9 cellular contexts compared by ENCODE assay signal in genomic region chr1:6392081-6392879, GRCh38. TPM values are rescaled to one million over a fixed set of nuclear protein-coding genes. Genes with fewer than 3 reads are reported as not detected.
A peak's percentile ranks its signal among the peaks of the same experiment; 100 is the strongest.
DNase-seq lines count a peak whose midpoint lies in the region; ATAC-seq and TF ChIP-seq lines count a peak whose summit lies in the region.
"Had no signal": no experiment of that assay in that cellular context is flagged by ENCODE, and none has a peak within 500 bp of the region (broad histone marks: within the 10 kb centered on the region; RNA-seq: fewer than 3 reads in every experiment).

No MANE protein-coding gene starts in this region.

- CTCF ChIA-PET in PC-3 (lab: Charles Lee) = interaction anchor here (0.6 kb wide), 1 partner anchor 31 kb away, joined by 3 read pairs; no protein-coding TSS in a partner anchor

- H3K9me3 ChIP-seq in PC-3 (ENCODE audit: low read length) = no peaks in the 10 kb centered on the region
- H3K9me3 ChIP-seq: neutrophil had no signal

- POLR2A ChIA-PET in PC-3 (lab: Charles Lee; ENCODE audit: unreplicated experiment) = no interaction called here

- H3F3A ChIP-seq in PC-3 (ENCODE audit: low read length, unreplicated experiment) = no peaks in the 10 kb centered on the region

- H3K27me3 Mint-ChIP-seq in natural killer cell (ENCODE audit: low read depth in 2 of 2) = no peaks in the 10 kb centered on the region

- H3K4me1 Mint-ChIP-seq in natural killer cell = peaks cover 21 to 23% of the 10 kb centered on the region in 2 donors

- no peaks in the 10 kb centered on the region for H3K9me2 ChIP-seq in PC-3 (replicated peaks; ENCODE audit: low read length)

- DNase-seq in AG10803 (ENCODE audit: low read depth) (no peak), PC-3 (peak; percentile 41), dermis blood vessel endothelial cell (peak; percentile 41), natural killer cell (no peak), NCI-H1436 treated with DMSO at 0.1 percent for 48 hours (lab: John Stamatoyannopoulos, UW) (no peak)
- no peak for DNase-seq in stimulated activated CD4-positive, alpha-beta T cell treated with anti-CD3 and anti-CD28 coated beads, Interleukin-4, amount 100 ng/mL, for 24 hours

- H3K27ac ChIP-seq in PC-3 (ENCODE audit: low read length) = no peak overlapping the region
- H3K27ac ChIP-seq: neutrophil had no signal

- ATAC-seq in GM18861 (IDR thresholded peaks at IDR 0.05; ENCODE audit: unreplicated experiment) = peak; percentile 2
- peak; percentile 3; the same call in 1 of the 2 replicates for ATAC-seq in PC-3
- ATAC-seq in natural killer cell = no peak
- no peak for ATAC-seq in HG02970 (IDR thresholded peaks at IDR 0.05; ENCODE audit: low FRiP score, unreplicated experiment)

- no peak for TF ChIP-seq CTCF in AG10803 (conservative IDR thresholded peaks at IDR 0.05; ENCODE audit: low read length)
- TF ChIP-seq CTCF in PC-3 (conservative IDR thresholded peaks at IDR 0.05; ENCODE audit: low read depth, low read length) = no peak
- TF ChIP-seq CTCF in natural killer cell (IDR thresholded peaks at IDR 0.05) = no peak

- peak overlapping the region; percentile 91 for H3K4me2 ChIP-seq in PC-3 (ENCODE audit: low read length)

- 0 out of 2 replicates have a peak overlapping the region, but pooled peaks have one; percentile 1 for H2AFZ ChIP-seq in PC-3 (ENCODE audit: low read length)

- no peaks in the 10 kb centered on the region for H3K27me3 ChIP-seq in PC-3 (ENCODE audit: low read length)

- peaks cover 20% of the 10 kb centered on the region for H3K4me1 ChIP-seq in PC-3 (ENCODE audit: insufficient read depth, low read length)

- H3K4me3 Mint-ChIP-seq in natural killer cell = peak overlapping the region; percentile 74

- H4K20me1 ChIP-seq in PC-3 (ENCODE audit: low read length) = peaks cover 20% of the 10 kb centered on the region

- no peaks in the 10 kb centered on the region for H3K36me3 Mint-ChIP-seq in natural killer cell

- H3K4me3 ChIP-seq in AG10803 (ENCODE audit: low read length) (peak overlapping the region; percentile 54), PC-3 (ENCODE audit: low read length) (peak overlapping the region; percentile 78)

- H3K9ac ChIP-seq in PC-3 (ENCODE audit: low read length) = peak overlapping the region; percentile 92

- BruUV-seq in PC-3 (replicated peaks; lab: Mats Ljungman, UMichigan) = TSS peak; percentile 58

- intact Hi-C loops in PC-3 (cut with micrococcal nuclease) (loop anchor here (2.0 kb wide), 1 partner anchor 29 kb away; no protein-coding TSS in a partner anchor), natural killer cell (cut with micrococcal nuclease) (loop anchor here (2.0 kb wide), 1 partner anchor 27 kb away; no protein-coding TSS in a partner anchor)

- peak overlapping the region; percentile 9 to 88 for H3K27ac Mint-ChIP-seq in natural killer cell

- no peaks in the 10 kb centered on the region for H3K9me3 Mint-ChIP-seq in natural killer cell

- peaks cover 54% of the 10 kb centered on the region for H3K79me2 ChIP-seq in PC-3 (ENCODE audit: low read length)

- no peaks in the 10 kb centered on the region for H3K36me3 ChIP-seq in PC-3 (ENCODE audit: low read depth, low read length)
- H3K36me3 ChIP-seq: neutrophil had no signal

RNA-seq across cellular contexts. Expression of gene ACOT7, which starts 1.3 kb away (rescaled TPM):
- total RNA-seq in PC-3 (2014; rRNA removed) = 164 and 165 TPM in 2 replicates
- 17.5 and 33.7 TPM in 2 replicates for total RNA-seq in dermis blood vessel endothelial cell
- 10 to 100 TPM; 11.5 to 16.9 (median 15.4) TPM for total RNA-seq in natural killer cell

RNA-seq across cellular contexts. Expression of gene HES2, which starts 27.4 kb away (rescaled TPM):
- total RNA-seq in PC-3 (2014; rRNA removed) (41.0 and 42.9 TPM in 2 replicates), dermis blood vessel endothelial cell (9.9 and 14.1 TPM in 2 replicates), natural killer cell (not detected)

RNA-seq across cellular contexts. Expression of gene ESPN, which starts 32.3 kb away (rescaled TPM):
- total RNA-seq in PC-3 (2014; rRNA removed) (11.1 and 14.1 TPM in 2 replicates), dermis blood vessel endothelial cell (0.60 and 0.68 TPM in 2 replicates), natural killer cell (1 to 10 TPM; 1.1 to 2.0 (median 1.7) TPM)

Comparison
In these comparisons a context has a peak if more than half of its experiments do, and no peak if none do; other contexts are left out.
1. DNase-seq: peak in PC-3 (single experiment) and dermis blood vessel endothelial cell (single experiment); none in AG10803 (single experiment), natural killer cell (single experiment), stimulated activated CD4-positive, alpha-beta T cell treated with anti-CD3 and anti-CD28 coated beads, Interleukin-4, amount 100 ng/mL, for 24 hours (single experiment) and NCI-H1436 treated with DMSO at 0.1 percent for 48 hours (single experiment).
2. ATAC-seq: peak in GM18861 (single experiment) and PC-3 (single experiment); none in natural killer cell (0 of 3) and HG02970 (single experiment).
3. RNA of gene HES2, which starts 27.4 kb away (total RNA-seq): 41.0 to 42.9 TPM in PC-3 and 9.9 to 14.1 TPM in dermis blood vessel endothelial cell; not detected in natural killer cell; every median in the first group is over 10 times any median in the second.